Comparison of ENCODE assay signal across 13 cellular contexts in the genomic region with DNA sequence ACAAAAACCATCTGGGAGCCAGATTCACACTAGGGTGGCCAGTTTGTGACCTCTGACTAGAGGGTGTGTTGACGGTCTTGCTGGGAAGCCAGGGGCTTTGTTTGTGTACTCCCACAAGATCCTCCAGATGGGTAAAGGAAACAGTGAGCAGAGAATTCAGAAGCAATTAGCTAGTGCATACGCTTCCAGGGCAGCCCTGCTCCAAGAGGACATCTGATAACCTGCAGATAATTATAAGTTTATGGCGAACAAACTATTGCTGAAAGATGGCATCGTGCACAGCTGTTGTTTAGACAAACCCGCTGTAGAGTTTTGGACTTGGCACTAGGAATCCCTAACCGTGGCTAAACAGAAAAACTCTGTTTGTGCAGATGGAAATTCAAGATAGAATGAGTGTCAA.
DNase-seq lines count a peak whose midpoint lies in the region; ATAC-seq, FAIRE-seq and TF ChIP-seq lines count a peak whose summit lies in the region.
"Had no signal": no experiment of that assay in that cellular context is flagged by ENCODE, and none has a peak within 500 bp of the region (broad histone marks: within the 10 kb centered on the region; RNA-seq: fewer than 3 reads in every experiment).

No MANE protein-coding gene starts in this region.

- intact Hi-C loops in posterior cingulate gyrus (cut with DNase I) = no loop called here

- H3K4me3 ChIP-seq in HFF-Myc (replicated peaks; ENCODE audit: low read depth, low read length) (no peak overlapping the region), osteoblast (ENCODE audit: insufficient read depth, low read length) (no peak overlapping the region)
- H3K4me3 ChIP-seq: lung, pancreas had no signal

- peak overlapping the region; percentile 64 for H2AFZ ChIP-seq in osteoblast (ENCODE audit: low read length)

- H4K20me1 ChIP-seq in osteoblast (ENCODE audit: insufficient read depth, low read length) = no peaks in the 10 kb centered on the region

- peak; percentile 88 for DNase-seq in HFF-Myc (ENCODE audit: extremely low read depth, low read depth)
- DNase-seq in NCI-H524 (lab: John Stamatoyannopoulos, UW) = peak; percentile 34 to 87
- DNase-seq in osteoblast (ENCODE audit: insufficient read length, low spot score, missing footprints) = peak; percentile 45
- DNase-seq in SW480 (ENCODE audit: low spot score) = no peak
- DNase-seq in epidermal melanocyte (ENCODE audit: insufficient read length, low spot score) = no peak
- no peak for DNase-seq in posterior cingulate gyrus
- DNase-seq: activated CD4-positive, alpha-beta T cell treated with anti-CD3 and anti-CD28 coated beads for 36 hours; CD4-positive, alpha-beta memory T cell; NCI-H1048; pancreas had no signal

- TF ChIP-seq CTCF in HFF-Myc (IDR thresholded peaks at IDR 0.05; ENCODE audit: low read depth, low read length, missing control alignments) (no peak), osteoblast (IDR thresholded peaks at IDR 0.05; ENCODE audit: extremely low read depth, low read depth, low read length) (no peak)

- no peak for ATAC-seq in GM21619 (IDR thresholded peaks at IDR 0.05; ENCODE audit: unreplicated experiment)
- ATAC-seq: activated CD4-positive, alpha-beta T cell treated with anti-CD3 and anti-CD28 coated beads for 36 hours; pancreas had no signal

- H3K79me2 ChIP-seq in osteoblast (ENCODE audit: insufficient read depth, low read length) = no peaks in the 10 kb centered on the region

- no peaks in the 10 kb centered on the region for H3K9me3 ChIP-seq in osteoblast (ENCODE audit: low read depth, low read length)
- H3K9me3 ChIP-seq: pancreas had no signal

- H3K4me1 ChIP-seq in osteoblast (ENCODE audit: insufficient read depth, low read length) = peaks cover 17% of the 10 kb centered on the region
- H3K4me1 ChIP-seq: pancreas had no signal

- H3K27ac ChIP-seq in osteoblast (ENCODE audit: low read depth, low read length) = no peak overlapping the region
- H3K27ac ChIP-seq: pancreas had no signal

- H3K4me2 ChIP-seq in osteoblast (ENCODE audit: insufficient read depth, low read length) = no peak overlapping the region

- FAIRE-seq in endometrium (lab: Jason Lieb, UNC) = peak; percentile 61
- FAIRE-seq: pancreas had no signal

- no peaks in the 10 kb centered on the region for H3K36me3 ChIP-seq in osteoblast (ENCODE audit: insufficient read depth, low read length)
- H3K36me3 ChIP-seq: pancreas had no signal

- no peaks in the 10 kb centered on the region for H3K27me3 ChIP-seq in osteoblast (ENCODE audit: insufficient read depth, low read length)
- H3K27me3 ChIP-seq: pancreas had no signal

Comparison
In these comparisons a context has a peak if more than half of its experiments do, and no peak if none do; other contexts are left out.
1. DNase-seq: peak in HFF-Myc (single experiment), NCI-H524 (2 of 2) and osteoblast (single experiment); none in SW480 (single experiment), epidermal melanocyte (single experiment) and posterior cingulate gyrus (0 of 10).